In the genomic region with DNA sequence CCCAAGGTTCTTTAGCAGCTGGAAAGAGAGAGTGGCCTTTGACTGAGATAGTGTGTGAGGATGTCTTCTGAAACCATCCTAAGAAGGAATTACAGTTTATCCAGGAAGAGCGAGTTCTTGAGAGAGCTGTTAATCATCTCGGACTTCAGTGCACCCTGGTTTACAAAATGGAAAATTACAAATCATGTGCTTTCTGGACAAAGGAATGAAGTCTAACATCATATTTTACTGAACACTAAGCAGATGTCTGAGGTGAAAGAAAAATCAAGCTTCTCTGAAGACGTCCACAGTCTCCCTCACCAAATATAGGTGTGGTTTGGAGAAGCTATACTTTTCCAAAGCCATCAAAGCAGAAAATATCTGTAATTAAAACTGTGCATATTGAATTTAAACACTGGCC, we compare ENCODE assay signal across 31 cellular contexts.
"Had no signal": no experiment of that assay in that cellular context is flagged by ENCODE, and none has a peak within 500 bp of the region (broad histone marks: within the 10 kb centered on the region; RNA-seq: fewer than 3 reads in every experiment).

No MANE protein-coding gene starts in this region.

- H3K9me3 ChIP-seq: body of pancreas, colonic mucosa, heart right ventricle, lower lobe of right lung, neutrophil, right lobe of liver, thyroid gland had no signal

- ATAC-seq: body of pancreas; foreskin keratinocyte; left lobe of liver; lower lobe of right lung; natural killer cell treated with Interleukin-12 subunit alpha and Interleukin-12 subunit beta and Interleukin-15 and Interleukin-18, amount 100 ng/mL, for 72 hours; right lobe of liver; stimulated activated memory B cell treated with anti-CD40 and anti-IgM and Interleukin-4, amounts not matched to agents 10 μg/mL and 1 μg/mL and 100 μg/mL, for 72 hours; stimulated activated naive CD8-positive, alpha-beta T cell treated with anti-CD3 and anti-CD28 coated beads, Interleukin-15, amount 100 ng/mL, for 72 hours had no signal

- H3K4me3 Mint-ChIP-seq: activated naive CD8-positive, alpha-beta T cell; natural killer cell treated with Interleukin-12 subunit alpha and Interleukin-12 subunit beta and Interleukin-15 and Interleukin-18, amount 100 ng/mL, for 72 hours; stimulated activated memory B cell treated with anti-CD40 and anti-IgM and Interleukin-4, amounts not matched to agents 10 μg/mL and 1 μg/mL and 100 μg/mL, for 72 hours; stimulated activated naive CD8-positive, alpha-beta T cell treated with anti-CD3 and anti-CD28 coated beads, Interleukin-15, amount 100 ng/mL, for 72 hours; T-helper 2 cell treated with Interferon-gamma antibody and Interleukin-4, amounts not matched to agents 5 μg/mL and 100 μg/mL, for 36 hours had no signal

- H3K9me3 Mint-ChIP-seq: natural killer cell treated with Interleukin-12 subunit alpha and Interleukin-12 subunit beta and Interleukin-15 and Interleukin-18, amount 100 ng/mL, for 72 hours had no signal

- H3K4me3 ChIP-seq: body of pancreas, colonic mucosa, heart right ventricle, lower lobe of right lung, right lobe of liver, thyroid gland had no signal

- FAIRE-seq: small intestine, urothelium cell line had no signal

- H3K27ac Mint-ChIP-seq: activated naive CD8-positive, alpha-beta T cell; natural killer cell treated with Interleukin-12 subunit alpha and Interleukin-12 subunit beta and Interleukin-15 and Interleukin-18, amount 100 ng/mL, for 72 hours; stimulated activated memory B cell treated with anti-CD40 and anti-IgM and Interleukin-4, amounts not matched to agents 10 μg/mL and 1 μg/mL and 100 μg/mL, for 72 hours; stimulated activated naive CD8-positive, alpha-beta T cell treated with anti-CD3 and anti-CD28 coated beads, Interleukin-15, amount 100 ng/mL, for 72 hours; T-helper 2 cell treated with Interferon-gamma antibody and Interleukin-4, amounts not matched to agents 5 μg/mL and 100 μg/mL, for 36 hours had no signal

- H3K27ac ChIP-seq: body of pancreas, colonic mucosa, foreskin keratinocyte, lower lobe of right lung, neutrophil, right lobe of liver, thyroid gland had no signal

- H3K4me1 ChIP-seq: body of pancreas, colonic mucosa, right lobe of liver had no signal

- DNase-seq: activated CD4-positive, alpha-beta T cell treated with anti-CD3 and anti-CD28 coated beads for 48 hours; activated CD4-positive, alpha-beta T cell treated with anti-CD3 and anti-CD28 coated beads, Interleukin-2, amount 50 U/mL, for 48 hours; activated CD4-positive, CD25-positive, alpha-beta regulatory T cell; activated CD8-positive, alpha-beta memory T cell treated with anti-CD3 and anti-CD28 coated beads for 24 hours; activated effector memory CD4-positive, alpha-beta T cell treated with Interleukin-2 at 50 U/mL for 16 hours; activated naive CD4-positive, alpha-beta T cell treated with Interleukin-2 at 50 U/mL for 16 hours; aorta; body of pancreas; cerebellar nuclear complex; colonic mucosa; effector CD8-positive, alpha-beta T cell; foreskin keratinocyte; heart right ventricle; kidney glomerular epithelial cell; lower lobe of right lung; mesenchymal stem cell; right lobe of liver; small intestine; stimulated activated CD4-positive, alpha-beta T cell treated with anti-CD3 and anti-CD28 coated beads, Interleukin-1b, Interleukin-23, amount 100 ng/mL, for 48 hours; stimulated activated CD4-positive, alpha-beta T cell treated with anti-CD3 and anti-CD28 coated beads, Interleukin-4, amount 100 ng/mL, for 4 hours; stimulated activated CD8-positive, alpha-beta memory T cell treated with anti-CD3 and anti-CD28 coated beads, Interleukin-4, amount 100 ng/mL, for 48 hours; stimulated activated naive CD8-positive, alpha-beta T cell treated with anti-CD3 and anti-CD28 coated beads, Interleukin-15, amount 100 ng/mL, for 72 hours; T-helper 1 cell; thyroid gland had no signal

- H3K36me3 ChIP-seq: colonic mucosa, thyroid gland had no signal

- H3K4me1 Mint-ChIP-seq: stimulated activated memory B cell treated with anti-CD40 and anti-IgM and Interleukin-4, amounts not matched to agents 10 μg/mL and 1 μg/mL and 100 μg/mL, for 72 hours; stimulated activated naive CD8-positive, alpha-beta T cell treated with anti-CD3 and anti-CD28 coated beads, Interleukin-15, amount 100 ng/mL, for 72 hours had no signal

- H3K27me3 ChIP-seq: body of pancreas, colonic mucosa, foreskin keratinocyte, heart right ventricle, neutrophil, right lobe of liver, thyroid gland had no signal
